In the genomic region with DNA sequence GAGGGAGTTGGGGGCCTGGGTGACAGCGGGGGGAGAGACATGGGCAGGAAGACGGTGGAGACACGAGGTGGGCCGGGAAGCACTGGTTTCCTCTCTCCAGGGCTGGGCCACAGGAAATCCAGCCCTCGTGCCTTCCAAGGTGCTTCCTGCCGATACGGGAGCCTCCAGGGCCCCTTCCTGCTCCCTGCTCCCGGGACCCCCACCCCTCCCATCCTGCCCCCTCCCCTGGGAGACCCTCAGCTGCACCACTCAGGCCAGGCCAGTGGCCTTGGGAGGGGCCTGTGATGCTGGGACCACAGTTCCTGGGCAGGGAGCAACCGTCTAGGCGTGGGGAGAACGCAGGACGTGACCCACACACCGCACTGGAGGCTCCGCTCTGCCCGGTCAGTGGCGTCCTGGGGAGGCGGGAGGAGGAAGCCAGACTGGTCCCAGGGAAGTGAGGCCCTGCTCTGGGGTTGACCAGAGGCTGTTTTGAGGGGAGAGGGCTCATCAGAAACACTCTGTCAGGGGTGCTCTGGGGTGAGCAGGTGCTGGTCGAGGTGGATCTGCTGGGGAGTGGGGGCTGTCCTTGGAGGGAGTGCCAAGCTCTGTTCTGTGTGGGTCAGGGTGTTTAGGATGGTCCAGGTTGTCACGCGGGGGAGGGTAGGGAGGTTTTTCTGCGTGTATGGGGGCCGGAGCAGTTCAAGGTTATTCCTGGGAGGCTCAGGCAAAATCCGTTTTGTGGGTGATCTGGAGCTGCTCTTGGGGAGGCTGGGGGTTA, we compare ENCODE assay signal across 8 cellular contexts. TPM values are rescaled to one million over a fixed set of nuclear protein-coding genes. Genes with fewer than 3 reads are reported as not detected.
A peak's percentile ranks its signal among the peaks of the same experiment; 100 is the strongest.
DNase-seq lines count a peak whose midpoint lies in the region; ATAC-seq, FAIRE-seq and TF ChIP-seq lines count a peak whose summit lies in the region.

A gene (plus strand): TSS at position 353 of the 760 bp plus-strand sequence.

- no peak within 1 kb of the TSS; the same call in 1 of the 2 replicates for H3K4me2 ChIP-seq in IMR-90 (ENCODE audit: low read depth, low read length)

- peaks cover 8% of the 10 kb centered on the region for H3K9me1 ChIP-seq in IMR-90 (ENCODE audit: insufficient read depth, low read length)

- no peak within 1 kb of the TSS for H2BK15ac ChIP-seq in IMR-90 (ENCODE audit: low read depth, low read length)

- no peaks in the 10 kb centered on the region for H3K36me3 ChIP-seq in IMR-90 (ENCODE audit: control insufficient read depth, insufficient read depth, low read length)
- H3K36me3 ChIP-seq in bronchial epithelial cell (ENCODE audit: control insufficient read depth, insufficient read depth, low read length): no peaks in the 10 kb centered on the region
- peaks cover 0 to 1% of the 10 kb centered on the region in 2 donors for H3K36me3 ChIP-seq in left lung

- H3K9ac ChIP-seq in IMR-90 (ENCODE audit: low read depth, low read length): no peak within 1 kb of the TSS

- no peak within 1 kb of the TSS for H3K14ac ChIP-seq in IMR-90 (replicated peaks; ENCODE audit: low read depth, low read length)

- H4K20me1 ChIP-seq in IMR-90 (ENCODE audit: insufficient read depth, low read length): no peaks in the 10 kb centered on the region; the same call in 1 of the 2 replicates

- H2AK5ac ChIP-seq in IMR-90 (ENCODE audit: low read depth, low read length): no peak within 1 kb of the TSS

- no peak within 1 kb of the TSS for H2AFZ ChIP-seq in IMR-90 (replicated peaks; ENCODE audit: low read length, poor library complexity)

- no peak within 1 kb of the TSS for H3K23ac ChIP-seq in IMR-90 (ENCODE audit: low read depth, low read length)

- H2BK20ac ChIP-seq in IMR-90 (ENCODE audit: low read depth, low read length): no peak within 1 kb of the TSS

- H3K27me3 ChIP-seq in IMR-90 (ENCODE audit: control insufficient read depth, insufficient read depth, low read length): peaks cover 51% of the 10 kb centered on the region
- no peaks in the 10 kb centered on the region for H3K27me3 ChIP-seq in bronchial epithelial cell (ENCODE audit: control insufficient read depth, insufficient read depth, low read length)
- peaks cover 8 to 62% of the 10 kb centered on the region in 2 donors for H3K27me3 ChIP-seq in left lung

- POLR2A ChIA-PET in IMR-90 (lab: Charles Lee; ENCODE audit: unreplicated experiment): no interaction called here

- WGBS in IMR-90 (ENCODE audit: extremely low coverage in 2 of 2, insufficient read length in 1 of 2), 2 experiments: 57% methylated on average over 7 of the region's 23 CpGs; no CpG with 5 or more reads in 1 of the 2 experiments

- H3K56ac ChIP-seq in IMR-90 (ENCODE audit: extremely low read depth, insufficient read depth, low read length): no peak within 1 kb of the TSS

- H3K27ac ChIP-seq in IMR-90 (ENCODE audit: insufficient read depth, low read length) (no peak within 1 kb of the TSS), left lung (peak within 1 kb of the TSS; percentile 67 to 82)

- ATAC-seq in IMR-90 (ENCODE audit: low read depth) (no peak), left lung (peak; percentile 38), GM21619 (IDR thresholded peaks at IDR 0.05; ENCODE audit: unreplicated experiment) (no peak), GM21723 (IDR thresholded peaks at IDR 0.05; ENCODE audit: unreplicated experiment) (no peak)

- CTCF ChIA-PET in IMR-90 (lab: Yijun Ruan, JAX): interaction anchor here (0.6 kb wide), 2 partner anchors 19 to 214 kb away, joined by 3 to 4 read pairs; no protein-coding TSS in a partner anchor

- no peak within 1 kb of the TSS for H3K4ac ChIP-seq in IMR-90 (ENCODE audit: low read depth, low read length)

- H4K8ac ChIP-seq in IMR-90 (ENCODE audit: low read depth in 2 of 2, low read length in 2 of 2): no peak within 1 kb of the TSS

- H4K91ac ChIP-seq in IMR-90 (ENCODE audit: insufficient read depth, low read depth, low read length): no peak within 1 kb of the TSS

- no peak for TF ChIP-seq POLR2A in IMR-90 (IDR thresholded peaks at IDR 0.05; ENCODE audit: low read depth, low read length)

- no peaks in the 10 kb centered on the region; the same call in 1 of the 2 replicates for H3K4me1 ChIP-seq in IMR-90 (ENCODE audit: control insufficient read depth, insufficient read depth, low read length)
- H3K4me1 ChIP-seq in left lung: peaks cover 7 to 11% of the 10 kb centered on the region in 2 donors

- H2BK5ac ChIP-seq in IMR-90 (ENCODE audit: low read depth, low read length, poor library complexity, severe bottlenecking): no peak within 1 kb of the TSS

- dilution Hi-C loops in IMR-90 (cut with HindIII; ENCODE audit: low sequenced_read_pairs, unreplicated experiment): no loop called here

- no peak within 1 kb of the TSS for H2BK120ac ChIP-seq in IMR-90 (ENCODE audit: low read depth, low read length)

- DNase-seq in IMR-90: no peak
- no peak for DNase-seq in bronchial epithelial cell (ENCODE audit: low read depth)
- peak in 1 of 2 donors; percentile 75 for DNase-seq in left lung
- no peak for DNase-seq in foreskin fibroblast
- no peak for DNase-seq in NCI-H524 (lab: John Stamatoyannopoulos, UW)

- intact Hi-C loops in IMR-90 (cut with micrococcal nuclease): no loop called here
- intact Hi-C loops in left lung (cut with DNase I): no loop called here

- FAIRE-seq in bronchial epithelial cell (lab: Jason Lieb, UNC): no peak

- H3K18ac ChIP-seq in IMR-90 (ENCODE audit: low read depth, low read length): no peak within 1 kb of the TSS

- H2AK9ac ChIP-seq in IMR-90 (replicated peaks; ENCODE audit: low read depth, low read length, poor library complexity): no peak within 1 kb of the TSS

- TF ChIP-seq CTCF in IMR-90 (conservative IDR thresholded peaks at IDR 0.05; ENCODE audit: low read depth, low read length) (no peak), bronchial epithelial cell (IDR thresholded peaks at IDR 0.05; ENCODE audit: insufficient read depth, low read length, severe bottlenecking) (no peak), left lung (IDR thresholded peaks at IDR 0.05) (no peak), subcutaneous adipose tissue (IDR thresholded peaks at IDR 0.05; ENCODE audit: low read depth) (no peak), foreskin fibroblast (IDR thresholded peaks at IDR 0.05; ENCODE audit: low read depth, low read length) (no peak)

- H3K4me3 ChIP-seq in IMR-90 (ENCODE audit: insufficient read depth, low read depth, low read length): 0 out of 2 replicates have a peak within 1 kb of the TSS, but pooled peaks have one; percentile 2
- peak within 1 kb of the TSS; percentile 21 for H3K4me3 ChIP-seq in bronchial epithelial cell (ENCODE audit: low read depth, low read length)
- peak within 1 kb of the TSS; percentile 22 to 48 for H3K4me3 ChIP-seq in left lung
- H3K4me3 ChIP-seq in foreskin fibroblast (ENCODE audit: low read depth in 1 of 2, low read length in 2 of 2): no peak within 1 kb of the TSS

- no peak for TF ChIP-seq RAD21 in IMR-90 (IDR thresholded peaks at IDR 0.05; ENCODE audit: low read length)

- in situ Hi-C loops in IMR-90 (cut with MboI; ENCODE audit: low sequenced_read_pairs): no loop called here

- H3K9me3 ChIP-seq in IMR-90 (ENCODE audit: control insufficient read depth, insufficient read depth, low read length): no peaks in the 10 kb centered on the region; the same call in 1 of the 2 replicates
- H3K9me3 ChIP-seq in left lung: no peaks in the 10 kb centered on the region

- no peaks in the 10 kb centered on the region for H3K79me1 ChIP-seq in IMR-90 (ENCODE audit: low read depth in 1 of 2, low read length in 2 of 2)

- H4K5ac ChIP-seq in IMR-90 (ENCODE audit: low read depth, low read length): no peak within 1 kb of the TSS

- BruUV-seq in IMR-90 (replicated peaks; lab: Mats Ljungman, UMichigan): no TSS peak

TF ChIP-seq in IMR-90, 13 proteins besides CTCF, POLR2A, EP300 and RAD21:
- no peak for TF ChIP-seq FOS (IDR thresholded peaks at IDR 0.05; ENCODE audit: low read depth, low read length)
- no peak for TF ChIP-seq SMC3 (IDR thresholded peaks at IDR 0.05; ENCODE audit: low read depth, low read length)
- TF ChIP-seq, protein P1, sequence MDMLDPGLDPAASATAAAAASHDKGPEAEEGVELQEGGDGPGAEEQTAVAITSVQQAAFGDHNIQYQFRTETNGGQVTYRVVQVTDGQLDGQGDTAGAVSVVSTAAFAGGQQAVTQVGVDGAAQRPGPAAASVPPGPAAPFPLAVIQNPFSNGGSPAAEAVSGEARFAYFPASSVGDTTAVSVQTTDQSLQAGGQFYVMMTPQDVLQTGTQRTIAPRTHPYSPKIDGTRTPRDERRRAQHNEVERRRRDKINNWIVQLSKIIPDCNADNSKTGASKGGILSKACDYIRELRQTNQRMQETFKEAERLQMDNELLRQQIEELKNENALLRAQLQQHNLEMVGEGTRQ (IDR thresholded peaks at IDR 0.05; ENCODE audit: low read depth, low read length): no peak
- TF ChIP-seq MAFK (IDR thresholded peaks at IDR 0.05; ENCODE audit: low read depth, low read length): no peak
- TF ChIP-seq RCOR1 (IDR thresholded peaks at IDR 0.05; ENCODE audit: insufficient replicate concordance, low read length): no peak
- no peak for TF ChIP-seq CHD1 (IDR thresholded peaks at IDR 0.05; ENCODE audit: low read depth, low read length)
- no peak for TF ChIP-seq BHLHE40 (IDR thresholded peaks at IDR 0.05; ENCODE audit: low read depth, low read length)

RNA-seq across cellular contexts. Expression of the gene that starts here (rescaled TPM):
- 0.18 and 0.28 TPM in 2 replicates for total RNA-seq in IMR-90 (2012; rRNA removed)
- 1.5 and 2.2 TPM in 2 replicates for polyA plus RNA-seq in IMR-90 (2012; rRNA removed)
- polyA plus RNA-seq in IMR-90 (2012; cell fraction: cytosol; rRNA removed): 0.82 and 2.0 TPM in 2 replicates
- 5.9 and 11.9 TPM in 2 replicates for polyA plus RNA-seq in IMR-90 (2012; cell fraction: nucleus; rRNA removed; ENCODE audit: low replicate concordance)
- 0.79 and 0.90 TPM in 2 replicates for total RNA-seq in bronchial epithelial cell
- total RNA-seq in left lung: 10 to 100 TPM; 25.1 to 42.9 TPM
- total RNA-seq in subcutaneous adipose tissue: 10 to 100 TPM in 3 of 4 donors, 1 to 10 TPM in 1; 5.1 to 87.2 (median 15.2) TPM

Comparison
In these comparisons a context has a peak if more than half of its experiments do, and no peak if none do; other contexts are left out.
1. H3K4me3 ChIP-seq: peak in IMR-90 (single experiment), bronchial epithelial cell (single experiment) and left lung (2 of 2); none in foreskin fibroblast (0 of 2).